Comparison of ENCODE assay signal across 18 cellular contexts in the genomic region with DNA sequence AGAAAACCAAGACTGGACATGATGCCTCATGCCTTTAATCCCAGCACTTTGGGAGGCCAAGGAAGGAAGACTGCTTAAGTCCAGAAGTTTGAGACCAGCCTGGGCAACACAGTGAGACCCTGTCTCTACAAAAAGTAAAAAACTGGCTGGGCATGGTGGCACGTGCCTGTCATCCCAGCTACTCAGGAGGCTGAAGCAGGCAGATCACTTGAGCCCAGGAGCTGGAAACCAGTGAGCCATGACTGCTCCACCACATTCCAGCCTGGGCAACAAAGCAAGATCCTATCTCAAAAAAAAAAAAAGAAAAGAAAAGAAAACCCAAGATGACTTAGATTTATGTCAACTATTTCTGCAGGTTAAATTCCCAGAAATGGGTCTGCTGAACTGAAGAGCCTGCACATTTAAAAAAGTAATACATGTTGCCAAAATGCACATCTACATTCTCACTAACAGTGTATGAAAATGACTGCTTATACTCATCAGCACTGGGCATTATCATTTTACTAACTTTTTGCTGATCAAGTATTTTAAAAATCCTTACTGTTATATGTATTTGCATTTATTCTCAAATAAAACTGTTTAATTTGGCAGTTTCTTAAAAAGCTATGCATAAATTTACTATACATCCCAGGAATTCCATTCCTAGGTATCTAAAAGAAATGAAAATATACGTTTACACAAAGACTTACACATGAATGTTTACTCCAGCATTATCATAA. TPM values are rescaled to one million over a fixed set of nuclear protein-coding genes. Genes with fewer than 3 reads are reported as not detected.
DNase-seq lines count a peak whose midpoint lies in the region; ATAC-seq and TF ChIP-seq lines count a peak whose summit lies in the region.
"Had no signal": no experiment of that assay in that cellular context is flagged by ENCODE, and none has a peak within 500 bp of the region (broad histone marks: within the 10 kb centered on the region; RNA-seq: fewer than 3 reads in every experiment).

No MANE protein-coding gene starts in this region.

- H3K4me2 ChIP-seq in HCT116 (ENCODE audit: low read length), result peak overlapping the region; percentile 27
- H3K4me2 ChIP-seq: BLaER1, KMS-11 had no signal

- no peaks in the 10 kb centered on the region for H3K27me3 ChIP-seq in CD4-positive, alpha-beta memory T cell (ENCODE audit: insufficient read depth, low read length)
- H3K27me3 ChIP-seq in HCT116 (ENCODE audit: insufficient read depth, low read length), result no peaks in the 10 kb centered on the region
- no peaks in the 10 kb centered on the region for H3K27me3 ChIP-seq in effector memory CD4-positive, alpha-beta T cell (replicated peaks; ENCODE audit: control insufficient read depth, insufficient read depth, low read length, poor library complexity, severe bottlenecking)
- no peaks in the 10 kb centered on the region for H3K27me3 ChIP-seq in gastrocnemius medialis
- H3K27me3 ChIP-seq: BLaER1, SJCRH30 had no signal

- CTCF ChIA-PET in CD4-positive, alpha-beta memory T cell (lab: Charles Lee; ENCODE audit: partially characterized antibody), result interaction anchor here (1.5 kb wide), 1 partner anchor 14 kb away, joined by 3 read pairs; no protein-coding TSS in a partner anchor
- CTCF ChIA-PET in HCT116 (lab: Charles Lee) (no interaction called here), WTC11 (lab: Charles Lee) (interaction anchor here (1.4 kb wide), 1 partner anchor 14 kb away, joined by 4 read pairs; a partner anchor contains a TSS)

- peak overlapping the region in 4 of 7 donors; percentile 17 to 32 (median 20) for H3K27ac Mint-ChIP-seq in CD4-positive, alpha-beta memory T cell
- H3K27ac Mint-ChIP-seq in WTC11 (no peak overlapping the region), progenitor cell of endocrine pancreas (no peak overlapping the region)

- no peaks in the 10 kb centered on the region for H3K9me2 ChIP-seq in HCT116 (ENCODE audit: insufficient read depth)

- peaks cover 3% of the 10 kb centered on the region for H3K36me3 ChIP-seq in CD4-positive, alpha-beta memory T cell (ENCODE audit: insufficient read depth, low read length)
- H3K36me3 ChIP-seq in HCT116 (ENCODE audit: control insufficient read depth in 1 of 2, insufficient read depth in 2 of 2, low read length in 2 of 2), result peaks cover 3 to 11% of the 10 kb centered on the region in 2 experiments; a peak in 3 of 4 replicates
- H3K36me3 ChIP-seq in effector memory CD4-positive, alpha-beta T cell (ENCODE audit: control insufficient read depth, insufficient read depth, low read length), result peaks cover 13% of the 10 kb centered on the region
- H3K36me3 ChIP-seq in gastrocnemius medialis, result peaks cover 0 to 29% of the 10 kb centered on the region in 2 donors
- H3K36me3 ChIP-seq: SJCRH30 had no signal

- POLR2A ChIA-PET in CD4-positive, alpha-beta memory T cell (lab: Charles Lee; ENCODE audit: partially characterized antibody), result interaction anchor here (0.6 kb wide), 1 partner anchor 218 kb away, joined by 4 read pairs; no protein-coding TSS in a partner anchor
- POLR2A ChIA-PET in HCT116 (lab: Charles Lee), result no interaction called here
- POLR2A ChIA-PET in WTC11 (lab: Charles Lee), result no interaction called here

- no peak overlapping the region for H3K4me3 Mint-ChIP-seq in CD4-positive, alpha-beta memory T cell
- no peak overlapping the region for H3K4me3 Mint-ChIP-seq in WTC11
- no peak overlapping the region for H3K4me3 Mint-ChIP-seq in progenitor cell of endocrine pancreas (ENCODE audit: low read depth)
- H3K4me3 Mint-ChIP-seq: CD8-positive, alpha-beta memory T cell; H9 had no signal

- H3K27me3 Mint-ChIP-seq in CD4-positive, alpha-beta memory T cell, result no peaks in the 10 kb centered on the region
- H3K27me3 Mint-ChIP-seq in WTC11 (ENCODE audit: low read depth) (no peaks in the 10 kb centered on the region), progenitor cell of endocrine pancreas (no peaks in the 10 kb centered on the region)
- H3K27me3 Mint-ChIP-seq: CD8-positive, alpha-beta memory T cell had no signal

- TF ChIP-seq RAD21 in HCT116 (IDR thresholded peaks at IDR 0.05; ENCODE audit: low read depth), result no peak

- H3K36me3 Mint-ChIP-seq in CD4-positive, alpha-beta memory T cell, result peaks cover 37 to 45% of the 10 kb centered on the region in 2 donors
- peaks cover 17% of the 10 kb centered on the region for H3K36me3 Mint-ChIP-seq in WTC11
- peaks cover 15% of the 10 kb centered on the region for H3K36me3 Mint-ChIP-seq in progenitor cell of endocrine pancreas (ENCODE audit: insufficient read depth)

- H3K4me3 ChIP-seq in CD4-positive, alpha-beta memory T cell (ENCODE audit: low read length in 2 of 2), result no peak overlapping the region
- no peak overlapping the region for H3K4me3 ChIP-seq in HCT116 (replicated peaks in 1 of 2; ENCODE audit: low read depth in 1 of 2, low read length in 2 of 2)
- H3K4me3 ChIP-seq in effector memory CD4-positive, alpha-beta T cell (ENCODE audit: insufficient read depth, low read depth, low read length, poor library complexity, severe bottlenecking), result no peak overlapping the region
- no peak overlapping the region for H3K4me3 ChIP-seq in gastrocnemius medialis
- H3K4me3 ChIP-seq: BLaER1, SJCRH30 had no signal

- no peaks in the 10 kb centered on the region for H3K9me3 ChIP-seq in CD4-positive, alpha-beta memory T cell (ENCODE audit: control insufficient read depth in 1 of 2, low read length in 2 of 2)
- no peaks in the 10 kb centered on the region for H3K9me3 ChIP-seq in HCT116 (ENCODE audit: control insufficient read depth in 1 of 2, insufficient read depth in 1 of 2, low read depth in 1 of 2, low read length in 2 of 2)
- H3K9me3 ChIP-seq in effector memory CD4-positive, alpha-beta T cell (ENCODE audit: control insufficient read depth, low read length), result no peaks in the 10 kb centered on the region
- no peaks in the 10 kb centered on the region for H3K9me3 ChIP-seq in gastrocnemius medialis
- H3K9me3 ChIP-seq: BLaER1, SJCRH30 had no signal

- H3K4me1 Mint-ChIP-seq in CD4-positive, alpha-beta memory T cell, result peaks cover 0 to 12% (median 7%) of the 10 kb centered on the region in 4 donors
- H3K4me1 Mint-ChIP-seq in WTC11, result no peaks in the 10 kb centered on the region
- H3K4me1 Mint-ChIP-seq in progenitor cell of endocrine pancreas (ENCODE audit: low read depth), result no peaks in the 10 kb centered on the region
- H3K4me1 Mint-ChIP-seq: H9 had no signal

- intact Hi-C loops in CD4-positive, alpha-beta memory T cell (cut with micrococcal nuclease), result no loop called here
- intact Hi-C loops in HCT116 (cut with micrococcal nuclease) (no loop called here), gastrocnemius medialis (cut with DNase I; ENCODE audit: low total_unique reads) (no loop called here)

- H3K9ac ChIP-seq in HCT116 (ENCODE audit: low read length), result no peak overlapping the region
- H3K9ac ChIP-seq: BLaER1, KMS-11 had no signal

- no peaks in the 10 kb centered on the region for H3K9me3 Mint-ChIP-seq in CD4-positive, alpha-beta memory T cell
- H3K9me3 Mint-ChIP-seq in WTC11 (no peaks in the 10 kb centered on the region), progenitor cell of endocrine pancreas (ENCODE audit: low read depth) (no peaks in the 10 kb centered on the region)
- H3K9me3 Mint-ChIP-seq: CD8-positive, alpha-beta memory T cell; H9 had no signal

- RAD21 ChIA-PET in HCT116 (lab: Charles Lee; ENCODE audit: low non-redundant PET in 1 of 2, low total read pairs in 2 of 2, uncharacterized antibody in 2 of 2, unreplicated experiment in 2 of 2), result no interaction called here

- no TSS peak for BruUV-seq in HCT116 (replicated peaks; lab: Mats Ljungman, UMichigan)

- no peaks in the 10 kb centered on the region for H3K4me1 ChIP-seq in CD4-positive, alpha-beta memory T cell (ENCODE audit: insufficient read depth, low read length)
- H3K4me1 ChIP-seq in HCT116 (ENCODE audit: control insufficient read depth in 1 of 2, insufficient read depth in 2 of 2, low read length in 2 of 2), result peaks cover 15 to 20% of the 10 kb centered on the region in 2 experiments
- H3K4me1 ChIP-seq in effector memory CD4-positive, alpha-beta T cell (ENCODE audit: control insufficient read depth, insufficient read depth, low read length, poor library complexity, severe bottlenecking), result no peaks in the 10 kb centered on the region
- H3K4me1 ChIP-seq in gastrocnemius medialis, result no peaks in the 10 kb centered on the region
- H3K4me1 ChIP-seq: BLaER1, SJCRH30 had no signal

- H4K20me1 ChIP-seq in HCT116 (ENCODE audit: insufficient read depth), result no peaks in the 10 kb centered on the region
- H4K20me1 ChIP-seq: BLaER1 had no signal

- ATAC-seq in HCT116 (peak; percentile 36; the same call in 1 of the 2 replicates), WTC11 (no peak), gastrocnemius medialis (no peak)

- peaks cover 17% of the 10 kb centered on the region; the same call in 1 of the 2 replicates for H3K79me2 ChIP-seq in HCT116 (ENCODE audit: insufficient read depth, low read length)

- no peak for DNase-seq in CD4-positive, alpha-beta memory T cell
- DNase-seq in HCT116 (ENCODE audit: low read depth, low spot score), result no peak
- DNase-seq in WTC11 (ENCODE audit: low spot score), result no peak
- DNase-seq in kidney tubule cell (ENCODE audit: low spot score), result peak; percentile 38
- DNase-seq in progenitor cell of endocrine pancreas (ENCODE audit: low spot score, unreplicated experiment), result no peak
- no peak for DNase-seq in effector memory CD4-positive, alpha-beta T cell
- no peak for DNase-seq in NOMO-1 treated with DMSO at 0.1 percent for 48 hours (lab: John Stamatoyannopoulos, UW; ENCODE audit: unreplicated experiment)
- no peak for DNase-seq in gastrocnemius medialis
- DNase-seq: CD8-positive, alpha-beta memory T cell; DMS79 treated with DMSO at 0.1 percent for 48 hours; H9; NCI-H1417 treated with DMSO at 0.1 percent for 48 hours; NCI-H1930; NCI-H345; NCI-H524 treated with DMSO at 0.1 percent for 48 hours; SJCRH30 had no signal

- H3K27ac ChIP-seq in CD4-positive, alpha-beta memory T cell (ENCODE audit: low read depth, low read length), result no peak overlapping the region
- peak overlapping the region; percentile 39; the same call in 1 of the 2 replicates for H3K27ac ChIP-seq in HCT116 (ENCODE audit: low read depth, low read length)
- H3K27ac ChIP-seq in effector memory CD4-positive, alpha-beta T cell (ENCODE audit: insufficient read depth, low read length, poor library complexity, severe bottlenecking), result no peak overlapping the region
- H3K27ac ChIP-seq in gastrocnemius medialis, result no peak overlapping the region
- H3K27ac ChIP-seq: BLaER1, KMS-11, SJCRH30 had no signal

- H2AFZ ChIP-seq in HCT116 (ENCODE audit: low read depth, low read length, poor library complexity, severe bottlenecking), result no peak overlapping the region

- in situ Hi-C loops in gastrocnemius medialis (cut with MboI; ENCODE audit: low sequenced_read_pairs in 4 of 4), result loop anchor here in 1 of 4 donors (25.0 kb wide), 1 partner anchor 94 kb away; no protein-coding TSS in a partner anchor

- TF ChIP-seq CTCF in HCT116 (IDR thresholded peaks at IDR 0.05 in 2 of 3, conservative IDR thresholded peaks at IDR 0.05 in 1 of 3; ENCODE audit: borderline replicate concordance in 1 of 3, insufficient read depth in 1 of 3, low read depth in 2 of 3, low read length in 2 of 3) (no peak), WTC11 (IDR thresholded peaks at IDR 0.05) (no peak), progenitor cell of endocrine pancreas (IDR thresholded peaks at IDR 0.05; ENCODE audit: unreplicated experiment) (no peak), gastrocnemius medialis (IDR thresholded peaks at IDR 0.05 in 4 of 5, conservative IDR thresholded peaks at IDR 0.05 in 1 of 5) (no peak)

- no peak for TF ChIP-seq POLR2A in HCT116 (IDR thresholded peaks at IDR 0.05; ENCODE audit: borderline replicate concordance, extremely low read depth, insufficient read depth, insufficient read length)
- TF ChIP-seq POLR2A in gastrocnemius medialis (IDR thresholded peaks at IDR 0.05), result no peak

RNA-seq across cellular contexts. Expression of a gene that starts 14.3 kb away (rescaled TPM):
- 10 to 100 TPM; 22.8 to 24.5 TPM for total RNA-seq in CD4-positive, alpha-beta memory T cell
- polyA plus RNA-seq in CD4-positive, alpha-beta memory T cell, result 10 to 100 TPM; 11.6 to 12.4 TPM
- total RNA-seq in HCT116 (2021; ENCODE audit: unreplicated experiment) (29.9 TPM), WTC11 (2021) (25.4 to 28.8 TPM (median 28.8 TPM) in 3 replicates), progenitor cell of endocrine pancreas (20.3 and 21.2 TPM in 2 replicates), gastrocnemius medialis (1 to 10 TPM; 4.4 to 7.4 (median 6.3) TPM)
- 23.0 and 24.7 TPM in 2 replicates for polyA plus RNA-seq in HCT116 (2012)

Comparison
In these comparisons a context has a peak if more than half of its experiments do, and no peak if none do; other contexts are left out.
1. H3K27ac Mint-ChIP-seq: peak in CD4-positive, alpha-beta memory T cell (4 of 7); none in WTC11 (single experiment) and progenitor cell of endocrine pancreas (single experiment).